In the genomic region with DNA sequence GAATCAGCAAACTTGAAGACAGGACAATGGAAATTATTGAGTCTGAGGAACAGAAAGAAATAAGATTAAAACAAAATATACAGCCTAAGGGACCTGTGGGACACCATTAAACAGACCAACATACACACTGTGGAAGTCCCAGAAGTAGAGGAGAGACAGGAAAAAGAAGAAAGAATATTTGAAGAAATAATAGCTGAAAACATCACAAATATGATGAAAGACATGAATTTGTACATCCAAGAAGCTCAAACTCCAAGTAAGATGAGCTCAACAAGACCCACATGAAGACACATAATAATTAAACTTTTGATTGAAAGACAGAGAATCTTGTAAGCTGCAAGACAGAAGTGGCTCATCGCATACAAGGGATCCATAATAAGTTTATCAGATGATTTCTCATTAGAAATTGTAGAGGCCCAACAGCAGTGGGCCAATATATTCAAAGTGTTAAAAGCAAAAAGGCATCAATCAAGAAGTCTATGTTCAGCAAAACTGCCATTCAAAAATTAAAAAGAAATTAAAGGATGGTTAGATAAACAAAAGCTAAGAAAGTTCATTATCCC, we compare ENCODE assay signal across 25 cellular contexts.
"Had no signal": no experiment of that assay in that cellular context is flagged by ENCODE, and none has a peak within 500 bp of the region (broad histone marks: within the 10 kb centered on the region; RNA-seq: fewer than 3 reads in every experiment).

No MANE protein-coding gene starts in this region.

- H3K27me3 ChIP-seq: colonic mucosa, dorsolateral prefrontal cortex, esophagus muscularis mucosa, esophagus squamous epithelium, gastrocnemius medialis, gastroesophageal sphincter, heart left ventricle, heart right ventricle, hepatocyte had no signal

- H3K27ac ChIP-seq: colonic mucosa, coronary artery, dorsolateral prefrontal cortex, epithelial cell of prostate, esophagus muscularis mucosa, esophagus squamous epithelium, foreskin keratinocyte, gastrocnemius medialis, gastroesophageal sphincter, heart left ventricle, heart right ventricle, hepatocyte had no signal

- H3K36me3 ChIP-seq: colonic mucosa, esophagus muscularis mucosa, esophagus squamous epithelium, gastrocnemius medialis, gastroesophageal sphincter, heart left ventricle, heart right ventricle had no signal

- H3K79me2 ChIP-seq: hepatocyte had no signal

- DNase-seq: colonic mucosa; cortex of kidney; dermis blood vessel endothelial cell; dorsolateral prefrontal cortex; effector CD4-positive, alpha-beta T cell; effector CD8-positive, alpha-beta T cell; effector memory CD4-positive, alpha-beta T cell; effector memory CD8-positive, alpha-beta T cell; endodermal cell; erythroblast; esophagus squamous epithelium; foreskin fibroblast; foreskin keratinocyte; foreskin melanocyte; gastrocnemius medialis; glutamatergic neuron; head of caudate nucleus; heart left ventricle; heart right ventricle had no signal

- H3K4me1 ChIP-seq: colonic mucosa, foreskin keratinocyte had no signal

- ATAC-seq: effector memory CD8-positive, alpha-beta T cell; esophagus mucosa; foreskin keratinocyte; gastrocnemius medialis; gastroesophageal sphincter; heart left ventricle; heart right ventricle had no signal

- H3K4me2 ChIP-seq: hepatocyte had no signal

- H2AFZ ChIP-seq: hepatocyte had no signal

- H3K4me3 ChIP-seq: colonic mucosa, coronary artery, dorsolateral prefrontal cortex, esophagus muscularis mucosa, esophagus squamous epithelium, gastrocnemius medialis, gastroesophageal sphincter, heart left ventricle, heart right ventricle, hepatocyte had no signal

- H3K9me3 ChIP-seq: colonic mucosa, gastrocnemius medialis had no signal
